ENCODE assay signal across 26 cellular contexts in the genomic region with DNA sequence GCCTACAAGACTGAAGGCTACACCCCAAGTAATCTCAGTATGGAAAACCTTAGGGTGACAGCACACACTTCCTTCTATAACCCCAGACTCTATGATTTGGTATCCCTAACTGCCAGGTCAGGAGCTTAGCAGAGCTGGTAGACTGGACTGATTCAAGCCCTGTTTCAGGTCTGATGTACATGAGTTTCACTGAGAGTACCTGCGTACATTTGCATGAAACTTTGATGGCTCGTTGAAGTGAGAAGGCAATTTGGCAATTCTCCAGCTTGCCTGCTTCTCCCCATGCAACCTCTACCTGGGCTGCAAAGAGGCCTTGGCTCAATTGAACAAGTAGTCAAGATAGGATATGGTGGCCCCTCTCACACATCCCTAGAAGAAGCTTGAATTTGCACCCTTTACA. TPM values are rescaled to one million over a fixed set of nuclear protein-coding genes. Genes with fewer than 3 reads are reported as not detected.
"Had no signal": no experiment of that assay in that cellular context is flagged by ENCODE, and none has a peak within 500 bp of the region (broad histone marks: within the 10 kb centered on the region; RNA-seq: fewer than 3 reads in every experiment).

No MANE protein-coding gene starts in this region.

- H3K27ac ChIP-seq: dorsolateral prefrontal cortex, esophagus squamous epithelium, neutrophil, pancreas, right lobe of liver, thoracic aorta, tibial nerve, upper lobe of left lung had no signal

- DNase-seq: dorsolateral prefrontal cortex; effector CD4-positive, alpha-beta T cell; erythroblast; esophagus squamous epithelium; kidney; mesenchymal stem cell; mucosa of descending colon; naive B cell; pancreas; right lobe of liver; small intestine; stimulated activated CD4-positive, alpha-beta T cell treated with anti-CD3 and anti-CD28 coated beads, Interleukin-15, amount 100 ng/mL, for 24 hours; stimulated activated CD4-positive, alpha-beta T cell treated with anti-CD3 and anti-CD28 coated beads, Interleukin-2, amount 100 ng/mL, for 48 hours; stimulated activated naive B cell treated with anti-CD40 and anti-IgM and Interleukin-4, amounts not matched to agents 10 μg/mL and 1 μg/mL and 100 μg/mL, for 72 hours; upper lobe of left lung had no signal

- H3K4me3 ChIP-seq: dorsolateral prefrontal cortex, esophagus squamous epithelium, mucosa of descending colon, pancreas, right lobe of liver, thoracic aorta, tibial nerve, upper lobe of left lung had no signal

- H3K27me3 ChIP-seq: dorsolateral prefrontal cortex, esophagus squamous epithelium, neutrophil, pancreas, right lobe of liver, tibial nerve, upper lobe of left lung had no signal

- H3K9me3 ChIP-seq: esophagus squamous epithelium, mucosa of descending colon, neutrophil, pancreas, right lobe of liver, thoracic aorta, tibial nerve, upper lobe of left lung had no signal

- ATAC-seq: left lobe of liver; mucosa of descending colon; natural killer cell treated with Interleukin-12 subunit alpha and Interleukin-12 subunit beta and Interleukin-15 and Interleukin-18, amount 100 ng/mL, for 72 hours; pancreas; right lobe of liver; stimulated activated naive B cell treated with anti-CD40 and anti-IgM and Interleukin-4, amounts not matched to agents 10 μg/mL and 1 μg/mL and 100 μg/mL, for 72 hours had no signal

- H3K4me1 ChIP-seq: pancreas, right lobe of liver, upper lobe of left lung had no signal

- H3K36me3 ChIP-seq: esophagus squamous epithelium, neutrophil, pancreas, right lobe of liver, thoracic aorta, tibial nerve, upper lobe of left lung had no signal

RNA-seq across cellular contexts. Expression of a gene that starts 10.2 kb away (rescaled TPM):
- total RNA-seq: lung microvascular endothelial cell; natural killer cell treated with Interleukin-12 subunit alpha and Interleukin-12 subunit beta and Interleukin-15 and Interleukin-18, amount 100 ng/mL, for 72 hours; pulmonary artery endothelial cell had no signal

RNA-seq across cellular contexts. Expression of a gene that starts 36.5 kb away (rescaled TPM):
- total RNA-seq: lung microvascular endothelial cell; mesothelial cell of epicardium; mucosa of descending colon; natural killer cell treated with Interleukin-12 subunit alpha and Interleukin-12 subunit beta and Interleukin-15 and Interleukin-18, amount 100 ng/mL, for 72 hours; neural crest cell; omental fat pad; posterior vena cava; pulmonary artery endothelial cell; thoracic aorta had no signal
- polyA plus RNA-seq: small intestine had no signal
